21 cellular contexts compared by ENCODE assay signal in the genomic region with DNA sequence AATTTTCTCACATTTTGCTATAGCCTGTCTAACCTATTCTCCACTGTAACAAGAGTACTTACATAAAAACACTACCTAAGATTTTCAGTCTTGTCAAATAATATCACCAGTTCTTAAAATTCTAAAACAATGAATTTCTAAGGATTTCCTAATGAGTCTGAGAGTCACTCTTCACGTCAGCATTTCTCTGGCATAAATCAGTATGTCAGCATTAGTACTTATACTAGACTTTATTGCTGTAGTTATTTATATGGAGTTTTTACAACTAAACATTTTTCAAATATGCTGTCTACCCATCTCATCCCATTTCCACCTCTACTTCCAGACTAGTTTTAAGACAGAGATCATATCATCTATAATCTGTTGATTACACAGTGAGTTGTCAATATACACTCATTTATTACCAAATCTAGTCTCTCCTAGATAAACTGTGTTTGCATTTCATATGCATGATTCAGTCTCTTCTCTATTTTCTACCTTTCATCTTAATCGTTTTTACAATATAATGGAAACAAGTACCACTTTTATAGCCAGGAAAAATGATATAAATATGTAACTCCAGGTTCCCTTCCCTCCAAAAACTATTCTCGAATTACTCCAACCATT. TPM values are rescaled to one million over a fixed set of nuclear protein-coding genes. Genes with fewer than 3 reads are reported as not detected.
DNase-seq lines count a peak whose midpoint lies in the region; ATAC-seq, FAIRE-seq and TF ChIP-seq lines count a peak whose summit lies in the region.
"Had no signal": no experiment of that assay in that cellular context is flagged by ENCODE, and none has a peak within 500 bp of the region (broad histone marks: within the 10 kb centered on the region; RNA-seq: fewer than 3 reads in every experiment).

No MANE protein-coding gene starts in this region.

- BruUV-seq in HepG2 (replicated peaks; lab: Mats Ljungman, UMichigan) (no TSS peak), K562 (replicated peaks; lab: Mats Ljungman, UMichigan) (no TSS peak)

- in situ Hi-C loops in HepG2 (cut with HindIII; ENCODE audit: extremely low pct_ligation_motif_present, low pct_unique_long_range_greater_than_20kb) = no loop called here
- in situ Hi-C loops in K562 (cut with MboI) = no loop called here

- CTCF ChIA-PET in HepG2 (lab: Yijun Ruan, JAX; ENCODE audit: low intra/inter-chr PET ratio, low total read pairs) (no interaction called here), HEK293 (lab: Yijun Ruan, JAX) (interaction anchor here (0.6 kb wide), 1 partner anchor 30 kb away, joined by 3 read pairs; no protein-coding TSS in a partner anchor), K562 (lab: Yijun Ruan, JAX; ENCODE audit: low intra/inter-chr PET ratio) (no interaction called here)

- no peak for TF ChIP-seq RAD21 in HepG2 (CRISPR knock-in tag; IDR thresholded peaks at IDR 0.05)
- TF ChIP-seq RAD21 in K562 (CRISPR knock-in tag; conservative IDR thresholded peaks at IDR 0.05 in 1 of 2, IDR thresholded peaks at IDR 0.05 in 1 of 2) = no peak

- H4K20me1 ChIP-seq in HepG2 (ENCODE audit: insufficient read depth, low read length) = no peaks in the 10 kb centered on the region
- H4K20me1 ChIP-seq in K562 (replicated peaks; ENCODE audit: control insufficient read depth, insufficient read depth, low read length) = no peaks in the 10 kb centered on the region

- TF ChIP-seq EP300 in HepG2 (IDR thresholded peaks at IDR 0.05; ENCODE audit: low read depth in 2 of 2, low read length in 2 of 2) = no peak
- no peak for TF ChIP-seq EP300 in HepG2 (CRISPR knock-in tag; IDR thresholded peaks at IDR 0.05; ENCODE audit: borderline replicate concordance)
- TF ChIP-seq EP300 in K562 (IDR thresholded peaks at IDR 0.05; ENCODE audit: low read length) = no peak
- no peak for TF ChIP-seq EP300 in ovary (IDR thresholded peaks at IDR 0.05)

- 90% methylated on average over 3 of the region's 3 CpGs for WGBS in HepG2 (ENCODE audit: low lambda C conversion rate)
- 88% methylated on average over 3 of the region's 3 CpGs for WGBS in right lobe of liver (ENCODE audit: insufficient coverage, low coverage, low lambda C conversion rate, missing lambda C conversion rate)
- 63% methylated on average over 3 of the region's 3 CpGs for WGBS in K562 (ENCODE audit: insufficient coverage, low coverage, missing lambda C conversion rate)
- 74 to 82% (median 78%) methylated on average over 3 of the region's 3 CpGs for WGBS in ovary, 3 donors

- no peak overlapping the region for H3K4me3 ChIP-seq in HepG2 (replicated peaks in 1 of 3; ENCODE audit: insufficient read depth in 1 of 3, low read depth in 2 of 3, low read length in 3 of 3)
- H3K4me3 ChIP-seq in right lobe of liver = no peak overlapping the region
- H3K4me3 ChIP-seq in HEK293 (ENCODE audit: low read depth, low read length) = no peak overlapping the region
- no peak overlapping the region for H3K4me3 ChIP-seq in K562
- H3K4me3 ChIP-seq in ovary = no peak overlapping the region
- H3K4me3 ChIP-seq: GM23248, HAP-1 had no signal

- intact Hi-C loops in HepG2 (cut with micrococcal nuclease; ENCODE audit: unreplicated experiment) = no loop called here
- intact Hi-C loops in right lobe of liver (cut with DNase I) = no loop called here
- intact Hi-C loops in K562 (cut with micrococcal nuclease) = no loop called here
- intact Hi-C loops in ovary (cut with DNase I) = no loop called here

- no peaks in the 10 kb centered on the region for H3K9me1 ChIP-seq in K562 (ENCODE audit: control insufficient read depth, insufficient read depth, low read length)

- H3K9ac ChIP-seq in HepG2 (ENCODE audit: insufficient read depth, low read depth, low read length) (no peak overlapping the region), K562 (ENCODE audit: insufficient read depth in 1 of 2, low read depth in 2 of 2, low read length in 2 of 2) (no peak overlapping the region)
- H3K9ac ChIP-seq: GM23248 had no signal

- FAIRE-seq in HepG2 (lab: Jason Lieb, UNC) (no peak), K562 (lab: Jason Lieb, UNC) (no peak)
- FAIRE-seq: A204.1, HTR-8/SVneo had no signal

- TF ChIP-seq POLR2A in HepG2 (IDR thresholded peaks at IDR 0.05; ENCODE audit: insufficient read depth in 1 of 2, low read depth in 2 of 2, low read length in 2 of 2) (no peak), right lobe of liver (IDR thresholded peaks at IDR 0.05) (no peak), K562 (conservative IDR thresholded peaks at IDR 0.05) (no peak), ovary (IDR thresholded peaks at IDR 0.05) (no peak)

- H2AFZ ChIP-seq in HepG2 (ENCODE audit: low read length) (no peak overlapping the region), K562 (ENCODE audit: low read depth, low read length) (no peak overlapping the region)
- H2AFZ ChIP-seq: GM23248 had no signal

- H3K27me3 ChIP-seq in HepG2 (ENCODE audit: control insufficient read depth in 1 of 2, insufficient read depth in 2 of 2, low read length in 2 of 2) (no peaks in the 10 kb centered on the region), right lobe of liver (no peaks in the 10 kb centered on the region), K562 (ENCODE audit: control insufficient read depth in 2 of 2, insufficient read depth in 2 of 2, low read length in 2 of 2) (no peaks in the 10 kb centered on the region), ovary (no peaks in the 10 kb centered on the region)

- ATAC-seq in HepG2 (no peak), right lobe of liver (no peak), K562 (no peak), HG03196 (IDR thresholded peaks at IDR 0.05; ENCODE audit: unreplicated experiment) (no peak), GM21576 (IDR thresholded peaks at IDR 0.05; ENCODE audit: unreplicated experiment) (no peak)

- H3K9me3 ChIP-seq in HepG2 (ENCODE audit: low read length) (no peaks in the 10 kb centered on the region), right lobe of liver (no peaks in the 10 kb centered on the region), HEK293 (ENCODE audit: control insufficient read depth, insufficient read depth, low read depth, low read length) (no peaks in the 10 kb centered on the region), K562 (replicated peaks; ENCODE audit: control insufficient read depth, insufficient read depth, low read depth, low read length) (no peaks in the 10 kb centered on the region), ovary (no peaks in the 10 kb centered on the region)
- H3K9me3 ChIP-seq: Caco-2, HAP-1 had no signal

- H3K36me3 ChIP-seq in HepG2 (replicated peaks in 1 of 2; ENCODE audit: control insufficient read depth in 1 of 2, insufficient read depth in 2 of 2, low read length in 2 of 2) (peaks cover 0 to 4% of the 10 kb centered on the region in 2 experiments; a peak in 2 of 5 replicates), right lobe of liver (no peaks in the 10 kb centered on the region), HEK293 (ENCODE audit: control insufficient read depth in 2 of 2, insufficient read depth in 1 of 2, low read length in 2 of 2) (peaks cover 3 to 25% of the 10 kb centered on the region in 2 experiments), K562 (ENCODE audit: control insufficient read depth, insufficient read depth, low read length) (peaks cover 63% of the 10 kb centered on the region; the same call in 2 of the 3 replicates), ovary (no peaks in the 10 kb centered on the region)

- no peaks in the 10 kb centered on the region for H3K79me2 ChIP-seq in HepG2 (ENCODE audit: insufficient read depth, low read length)
- H3K79me2 ChIP-seq in K562 (ENCODE audit: control insufficient read depth, insufficient read depth, low read length) = no peaks in the 10 kb centered on the region

- no peak overlapping the region for H3K4me2 ChIP-seq in HepG2 (ENCODE audit: low read depth, low read length)
- no peak overlapping the region for H3K4me2 ChIP-seq in K562 (ENCODE audit: insufficient read depth, low read length)

- no peak overlapping the region for H3K27ac ChIP-seq in HepG2 (ENCODE audit: extremely low read length, insufficient read depth, low read length)
- H3K27ac ChIP-seq in right lobe of liver = no peak overlapping the region
- H3K27ac ChIP-seq in HEK293 (ENCODE audit: extremely low read depth, low read depth, low read length) = no peak overlapping the region
- H3K27ac ChIP-seq in K562 (ENCODE audit: extremely low read depth, low read depth, low read length) = no peak overlapping the region
- H3K27ac ChIP-seq in ovary = no peak overlapping the region
- H3K27ac ChIP-seq: C4-2B, GM23248 had no signal

- DNase-seq in HepG2 (ENCODE audit: low spot score) (no peak), right lobe of liver (no peak), K562 (ENCODE audit: extremely low read depth in 1 of 4, low spot score in 3 of 4) (no peak), ovary (no peak)
- DNase-seq: AML-193; Caco-2; CD4-positive, alpha-beta T cell; DMS153; DMS79; GF-D8; GM23248; HFFc6; KG1 had no signal

- POLR2A ChIA-PET in HepG2 (lab: Yijun Ruan, JAX) = no interaction called here
- POLR2A ChIA-PET in HEK293 (lab: Yijun Ruan, JAX) = no interaction called here
- POLR2A ChIA-PET in K562 (lab: Yijun Ruan, JAX) = no interaction called here

- H3K4me1 ChIP-seq in HepG2 (ENCODE audit: insufficient read depth, low read length) (no peaks in the 10 kb centered on the region), right lobe of liver (no peaks in the 10 kb centered on the region), HEK293 (ENCODE audit: control insufficient read depth, insufficient read depth, low read length) (no peaks in the 10 kb centered on the region), K562 (replicated peaks in 1 of 2; ENCODE audit: control insufficient read depth in 2 of 2, insufficient read depth in 2 of 2, low read length in 2 of 2) (no peaks in the 10 kb centered on the region), ovary (ENCODE audit: insufficient read depth) (no peaks in the 10 kb centered on the region)
- H3K4me1 ChIP-seq: Caco-2, HAP-1 had no signal

- no peak for TF ChIP-seq CTCF in HepG2 (CRISPR knock-in tag; IDR thresholded peaks at IDR 0.05)
- TF ChIP-seq CTCF in right lobe of liver (IDR thresholded peaks at IDR 0.05) = no peak
- TF ChIP-seq CTCF in HEK293 (tag by site-specific recombination; IDR thresholded peaks at IDR 0.05) = no peak
- TF ChIP-seq CTCF in K562 (IDR thresholded peaks at IDR 0.05 in 2 of 3, conservative IDR thresholded peaks at IDR 0.05 in 1 of 3; ENCODE audit: insufficient read depth in 2 of 3, low read depth in 1 of 3, low read length in 3 of 3) = no peak
- TF ChIP-seq CTCF in ovary (IDR thresholded peaks at IDR 0.05) = no peak

RNA-seq across cellular contexts. Expression of a gene that starts 32.8 kb away (rescaled TPM):
- total RNA-seq in HepG2 (2016; rRNA removed; fragmentation: Illumina TruSeq; extraction: Trizol) (10.0 and 15.8 TPM in 2 replicates), right lobe of liver (1 to 10 TPM in 2 of 6 experiments, under 1 TPM in 4; 0.46 to 1.5 (median 0.91) TPM), K562 (2014; rRNA removed) (15.8 and 18.8 TPM in 2 replicates), K562 (2014; rRNA removed; fragmentation: Illumina TruSeq; extraction: Trizol) (31.4 and 37.5 TPM in 2 replicates), K562 (2015; rRNA removed; fragmentation: Illumina TruSeq; extraction: Trizol) (29.3 and 30.6 TPM in 2 replicates), K562 (2021) (18.9 and 19.4 TPM in 2 replicates), ovary (1 to 10 TPM; 3.7 to 8.6 (median 4.9) TPM)
- total RNA-seq in HepG2 (2016; cell fraction: cytosol; rRNA removed; fragmentation: Illumina TruSeq; extraction: Trizol; ENCODE audit: low read depth) = 4.3 and 5.1 TPM in 2 replicates
- 9.7 and 14.6 TPM in 2 replicates for total RNA-seq in HepG2 (2016; cell fraction: insoluble cytoplasmic fraction; rRNA removed; fragmentation: Illumina TruSeq; extraction: Trizol)
- 4.7 and 5.9 TPM in 2 replicates for total RNA-seq in HepG2 (2016; cell fraction: membrane; rRNA removed; fragmentation: Illumina TruSeq; extraction: Trizol)
- total RNA-seq in HepG2 (2016; cell fraction: nucleus; rRNA removed; fragmentation: Illumina TruSeq; extraction: Trizol) = 8.9 and 10.4 TPM in 2 replicates
- polyA plus RNA-seq in HepG2 (2011; rRNA removed) (1.7 and 3.0 TPM in 2 replicates), K562 (2011; rRNA removed) (22.9 and 33.0 TPM in 2 replicates), K562 (2014; fragmentation: Illumina TruSeq; extraction: Trizol) (21.6 and 25.3 TPM in 2 replicates), K562 (2014; fragmentation: Nextera tagmentation; extraction: Ambion mirVana) (10 to 100 TPM; 19.4 to 26.8 TPM), K562 (2014; rRNA removed) (19.6 and 25.5 TPM in 2 replicates), ovary (1 to 10 TPM; 3.1 to 4.3 TPM)
- 1.2 and 1.3 TPM in 2 replicates for polyA plus RNA-seq in HepG2 (2011; cell fraction: cytosol; rRNA removed)
- polyA plus RNA-seq in HepG2 (2011; cell fraction: nucleus; rRNA removed) = 1.2 and 1.3 TPM in 2 replicates
- polyA plus RNA-seq in HepG2 (2012) = 1.7 and 2.8 TPM in 2 replicates
- 0.54 and 0.72 TPM in 2 replicates for polyA plus RNA-seq in HepG2 (2016; cell fraction: cytosol; fragmentation: Illumina TruSeq; extraction: Trizol; ENCODE audit: low read depth)
- polyA plus RNA-seq in HepG2 (2016; cell fraction: insoluble cytoplasmic fraction; fragmentation: Illumina TruSeq; extraction: Trizol; ENCODE audit: low read depth) = 10.2 and 11.3 TPM in 2 replicates
- 1.6 and 1.8 TPM in 2 replicates for polyA plus RNA-seq in HepG2 (2016; cell fraction: membrane; fragmentation: Illumina TruSeq; extraction: Trizol; ENCODE audit: low read depth)
- polyA plus RNA-seq in HepG2 (2016; cell fraction: nucleus; fragmentation: Illumina TruSeq; extraction: Trizol; ENCODE audit: insufficient read depth, low read depth) = 9.5 and 10.3 TPM in 2 replicates
- polyA minus RNA-seq in HepG2 (2011; rRNA and poly(A)+ RNA removed; ENCODE audit: low replicate concordance) = 1.2 and 4.5 TPM in 2 replicates
- 2.0 and 2.1 TPM in 2 replicates for polyA minus RNA-seq in HepG2 (2011; cell fraction: cytosol; rRNA and poly(A)+ RNA removed)
- 5.2 and 7.6 TPM in 2 replicates for polyA minus RNA-seq in HepG2 (2011; cell fraction: nucleus; rRNA and poly(A)+ RNA removed)
- 14.8 and 38.6 TPM in 2 replicates for total RNA-seq in K562 (2011; cell fraction: chromatin; rRNA removed; ENCODE audit: low replicate concordance)
- total RNA-seq in K562 (2011; cell fraction: nucleolus; rRNA removed) = 8.2 and 11.1 TPM in 2 replicates
- 15.6 and 18.7 TPM in 2 replicates for total RNA-seq in K562 (2011; cell fraction: nucleoplasm; rRNA removed)
- polyA plus RNA-seq in K562 (2011; cell fraction: cytosol; rRNA removed) = 7.5 and 14.3 TPM in 2 replicates
- 15.2 and 19.7 TPM in 2 replicates for polyA plus RNA-seq in K562 (2011; cell fraction: nucleus; rRNA removed)
- polyA plus RNA-seq in K562 (2012) = 11.8 and 14.2 TPM in 2 replicates
- 23.7 and 24.4 TPM in 2 replicates for polyA minus RNA-seq in K562 (2011; rRNA and poly(A)+ RNA removed)
- 6.8 and 10.7 TPM in 2 replicates for polyA minus RNA-seq in K562 (2011; cell fraction: cytosol; rRNA and poly(A)+ RNA removed)
- 10.4 and 18.0 TPM in 2 replicates for polyA minus RNA-seq in K562 (2011; cell fraction: nucleus; rRNA and poly(A)+ RNA removed)

RNA-seq across cellular contexts. Expression of a gene that starts 52.7 kb away (rescaled TPM):
- total RNA-seq in HepG2 (2016; rRNA removed; fragmentation: Illumina TruSeq; extraction: Trizol) (7.6 and 8.6 TPM in 2 replicates), right lobe of liver (under 1 TPM in 1 of 6 experiments, not detected in 5; 0.29 TPM), K562 (2014; rRNA removed) (not detected in 2 replicates), K562 (2014; rRNA removed; fragmentation: Illumina TruSeq; extraction: Trizol) (not detected in 2 replicates), K562 (2015; rRNA removed; fragmentation: Illumina TruSeq; extraction: Trizol) (not detected in 2 replicates), K562 (2021) (not detected in 2 replicates), ovary (under 1 TPM in 5 of 7 donors, not detected in 2; 0.15 to 0.78 (median 0.34) TPM)
- total RNA-seq in HepG2 (2016; cell fraction: cytosol; rRNA removed; fragmentation: Illumina TruSeq; extraction: Trizol; ENCODE audit: low read depth) = 2.6 and 2.8 TPM in 2 replicates
- 8.2 and 9.4 TPM in 2 replicates for total RNA-seq in HepG2 (2016; cell fraction: insoluble cytoplasmic fraction; rRNA removed; fragmentation: Illumina TruSeq; extraction: Trizol)
- total RNA-seq in HepG2 (2016; cell fraction: membrane; rRNA removed; fragmentation: Illumina TruSeq; extraction: Trizol) = 9.0 and 9.1 TPM in 2 replicates
- 3.9 and 5.5 TPM in 2 replicates for total RNA-seq in HepG2 (2016; cell fraction: nucleus; rRNA removed; fragmentation: Illumina TruSeq; extraction: Trizol)
- polyA plus RNA-seq in HepG2 (2011; rRNA removed) (12.5 and 18.5 TPM in 2 replicates), K562 (2011; rRNA removed) (not detected in 2 replicates), K562 (2014; fragmentation: Illumina TruSeq; extraction: Trizol) (not detected in 2 replicates), K562 (2014; fragmentation: Nextera tagmentation; extraction: Ambion mirVana) (not detected), K562 (2014; rRNA removed) (not detected in 2 replicates), ovary (under 1 TPM; 0.23 to 0.55 TPM)
- polyA plus RNA-seq in HepG2 (2011; cell fraction: cytosol; rRNA removed) = 13.8 and 17.1 TPM in 2 replicates
- 2.2 and 4.1 TPM in 2 replicates for polyA plus RNA-seq in HepG2 (2011; cell fraction: nucleus; rRNA removed)
- 5.2 and 28.7 TPM in 2 replicates for polyA plus RNA-seq in HepG2 (2012)
- 8.5 and 8.8 TPM in 2 replicates for polyA plus RNA-seq in HepG2 (2016; cell fraction: cytosol; fragmentation: Illumina TruSeq; extraction: Trizol; ENCODE audit: low read depth)
- polyA plus RNA-seq in HepG2 (2016; cell fraction: insoluble cytoplasmic fraction; fragmentation: Illumina TruSeq; extraction: Trizol; ENCODE audit: low read depth) = 33.2 and 42.8 TPM in 2 replicates
- polyA plus RNA-seq in HepG2 (2016; cell fraction: membrane; fragmentation: Illumina TruSeq; extraction: Trizol; ENCODE audit: low read depth) = 21.0 and 21.4 TPM in 2 replicates
- polyA plus RNA-seq in HepG2 (2016; cell fraction: nucleus; fragmentation: Illumina TruSeq; extraction: Trizol; ENCODE audit: insufficient read depth, low read depth) = 17.4 and 21.8 TPM in 2 replicates
- 29.1 TPM in 1 of 2 replicates, not detected in the other for polyA minus RNA-seq in HepG2 (2011; rRNA and poly(A)+ RNA removed; ENCODE audit: low replicate concordance)
- polyA minus RNA-seq in HepG2 (2011; cell fraction: cytosol; rRNA and poly(A)+ RNA removed) = 8.1 and 8.9 TPM in 2 replicates
- polyA minus RNA-seq in HepG2 (2011; cell fraction: nucleus; rRNA and poly(A)+ RNA removed) = 4.1 and 5.3 TPM in 2 replicates
- total RNA-seq in K562 (2011; cell fraction: chromatin; rRNA removed; ENCODE audit: low replicate concordance) = 0.14 TPM in 1 of 2 replicates, not detected in the other
- not detected in 2 replicates for total RNA-seq in K562 (2011; cell fraction: nucleolus; rRNA removed)
- not detected in 2 replicates for total RNA-seq in K562 (2011; cell fraction: nucleoplasm; rRNA removed)
- not detected in 2 replicates for polyA plus RNA-seq in K562 (2011; cell fraction: cytosol; rRNA removed)
- polyA plus RNA-seq in K562 (2011; cell fraction: nucleus; rRNA removed) = not detected in 2 replicates
- polyA plus RNA-seq in K562 (2012) = 0.06 TPM in 1 of 2 replicates, not detected in the other
- not detected in 2 replicates for polyA minus RNA-seq in K562 (2011; rRNA and poly(A)+ RNA removed)
- polyA minus RNA-seq in K562 (2011; cell fraction: cytosol; rRNA and poly(A)+ RNA removed) = not detected in 2 replicates
- polyA minus RNA-seq in K562 (2011; cell fraction: nucleus; rRNA and poly(A)+ RNA removed) = not detected in 2 replicates
- total RNA-seq: Caco-2; CD4-positive, alpha-beta T cell; GM23248; H4 had no signal
- polyA plus RNA-seq: GM23248 had no signal
